In genomic region chr3:111979689-111980025, GRCh38 we compare ENCODE assay signal across 8 cellular contexts. TPM values are rescaled to one million over a fixed set of nuclear protein-coding genes. Genes with fewer than 3 reads are reported as not detected.
A peak's percentile ranks its signal among the peaks of the same experiment; 100 is the strongest.
DNase-seq lines count a peak whose midpoint lies in the region; ATAC-seq and TF ChIP-seq lines count a peak whose summit lies in the region.

No MANE protein-coding gene starts in this region.

- no peak overlapping the region for H3K56ac ChIP-seq in H9 (ENCODE audit: insufficient read length, low read depth, low read length)

- H3K27me3 Mint-ChIP-seq in H9 (ENCODE audit: low read depth), result no peaks in the 10 kb centered on the region
- H3K27me3 Mint-ChIP-seq in activated T-helper 17 cell treated with anti-CD3 and anti-CD28 coated beads, Interleukin-2, amount 50 U/mL, for 72 hours, result no peaks in the 10 kb centered on the region

- peaks cover 20% of the 10 kb centered on the region for H3K4me1 ChIP-seq in ACC112 (ENCODE audit: control insufficient read depth, insufficient read depth, low read length, unreplicated experiment)
- H3K4me1 ChIP-seq in H9 (ENCODE audit: insufficient read depth, low read length), result no peaks in the 10 kb centered on the region
- peaks cover 4% of the 10 kb centered on the region for H3K4me1 ChIP-seq in iPS-18a (ENCODE audit: control insufficient read depth, low read depth, low read length)
- peaks cover 5% of the 10 kb centered on the region for H3K4me1 ChIP-seq in stomach smooth muscle (ENCODE audit: control insufficient read depth, insufficient read depth, low read length)

- H3K18ac ChIP-seq in H9 (ENCODE audit: insufficient read length, low read depth, low read length), result no peak overlapping the region

- peak; percentile 23 for ATAC-seq in activated T-helper 17 cell treated with anti-CD3 and anti-CD28 coated beads, Interleukin-2, amount 50 U/mL, for 72 hours (replicated peaks)
- no peak for ATAC-seq in HG03095 (IDR thresholded peaks at IDR 0.05; ENCODE audit: unreplicated experiment)
- no peak for ATAC-seq in GM21447 (IDR thresholded peaks at IDR 0.05; ENCODE audit: unreplicated experiment)

- H3K36me3 Mint-ChIP-seq in H9 (ENCODE audit: insufficient read depth in 1 of 3, low read depth in 3 of 3), result peaks cover 0 to 5% (median 4%) of the 10 kb centered on the region in 3 experiments; a peak in 3 of 7 replicates
- peaks cover 57% of the 10 kb centered on the region for H3K36me3 Mint-ChIP-seq in activated T-helper 17 cell treated with anti-CD3 and anti-CD28 coated beads, Interleukin-2, amount 50 U/mL, for 72 hours (ENCODE audit: low read depth)

- H3K4ac ChIP-seq in H9 (ENCODE audit: low read depth, low read length), result no peak overlapping the region

- H3K9me3 Mint-ChIP-seq in H9, result no peaks in the 10 kb centered on the region
- H3K9me3 Mint-ChIP-seq in activated T-helper 17 cell treated with anti-CD3 and anti-CD28 coated beads, Interleukin-2, amount 50 U/mL, for 72 hours, result no peaks in the 10 kb centered on the region

- H2AK5ac ChIP-seq in H9 (ENCODE audit: insufficient read length, low read length), result no peak overlapping the region

- H3K9ac ChIP-seq in H9 (ENCODE audit: extremely low read depth, insufficient read length, low read length) (peak overlapping the region; percentile 61), iPS-18a (ENCODE audit: low read length) (peak overlapping the region; percentile 63), stomach smooth muscle (ENCODE audit: low read length in 2 of 2) (peak overlapping the region; percentile 72 to 81)

- no peak overlapping the region for H2BK120ac ChIP-seq in H9 (ENCODE audit: low read depth, low read length, poor library complexity, severe bottlenecking)

- no peak overlapping the region for H2BK5ac ChIP-seq in H9 (ENCODE audit: insufficient read length, low read length)

- H2AFZ ChIP-seq in ACC112 (ENCODE audit: low read length, unreplicated experiment), result peak overlapping the region; percentile 96
- no peak overlapping the region for H2AFZ ChIP-seq in H9 (ENCODE audit: low read length)

- TF ChIP-seq CTCF in H9 (conservative IDR thresholded peaks at IDR 0.05), result no peak

- H3K27ac Mint-ChIP-seq in H9, result no peak overlapping the region
- H3K27ac Mint-ChIP-seq in activated T-helper 17 cell treated with anti-CD3 and anti-CD28 coated beads, Interleukin-2, amount 50 U/mL, for 72 hours, result peak overlapping the region; percentile 94

- WGBS in H9 (ENCODE audit: extremely low coverage, insufficient read length, low lambda C conversion rate), result no CpG with 5 or more reads among the region's 3 CpGs

- H3K79me1 ChIP-seq in H9 (ENCODE audit: insufficient read depth, low read depth, low read length, poor library complexity, severe bottlenecking), result no peaks in the 10 kb centered on the region

- H3K14ac ChIP-seq in H9 (ENCODE audit: insufficient read depth, low read length), result no peak overlapping the region

- no peak overlapping the region for H4K8ac ChIP-seq in H9 (replicated peaks; ENCODE audit: insufficient read length, low read depth, low read length)

- H3K4me3 ChIP-seq in ACC112 (ENCODE audit: low read depth, low read length), result peak overlapping the region; percentile 95
- peak overlapping the region; percentile 83 for H3K4me3 ChIP-seq in iPS-18a (ENCODE audit: low read length)
- peak overlapping the region; percentile 89 to 90 for H3K4me3 ChIP-seq in stomach smooth muscle (ENCODE audit: low read length in 2 of 2)

- peaks cover 3% of the 10 kb centered on the region for H3K23me2 ChIP-seq in H9 (ENCODE audit: insufficient read length, low read depth, low read length, poor library complexity, severe bottlenecking)

- H3K4me3 Mint-ChIP-seq in H9, result peak overlapping the region; percentile 87 to 88
- peak overlapping the region; percentile 82 for H3K4me3 Mint-ChIP-seq in activated T-helper 17 cell treated with anti-CD3 and anti-CD28 coated beads, Interleukin-2, amount 50 U/mL, for 72 hours

- no peak overlapping the region for H4K91ac ChIP-seq in H9 (ENCODE audit: insufficient read length, low read depth, low read length)

- H4K5ac ChIP-seq in H9 (ENCODE audit: insufficient read length, low read depth, low read length), result no peak overlapping the region

- peaks cover 45% of the 10 kb centered on the region for H3K79me2 ChIP-seq in ACC112 (ENCODE audit: control insufficient read depth, insufficient read depth, low read length, unreplicated experiment)
- no peaks in the 10 kb centered on the region for H3K79me2 ChIP-seq in H9 (ENCODE audit: insufficient read depth, low read length)

- H2BK20ac ChIP-seq in H9 (ENCODE audit: low read depth, low read length, poor library complexity, severe bottlenecking), result no peak overlapping the region

- H3K23ac ChIP-seq in H9 (ENCODE audit: insufficient read length, low read depth, low read length), result no peak overlapping the region

- H3K36me3 ChIP-seq in ACC112 (ENCODE audit: insufficient read depth, low read length) (peaks cover 3% of the 10 kb centered on the region), iPS-18a (ENCODE audit: control insufficient read depth, low read depth, low read length) (peaks cover 6% of the 10 kb centered on the region), stomach smooth muscle (ENCODE audit: control insufficient read depth in 2 of 2, insufficient read depth in 2 of 2, low read length in 2 of 2) (no peaks in the 10 kb centered on the region)

- H3K27me3 ChIP-seq in ACC112 (ENCODE audit: insufficient read depth, low read length), result no peaks in the 10 kb centered on the region
- no peaks in the 10 kb centered on the region for H3K27me3 ChIP-seq in H9 (ENCODE audit: insufficient read depth, low read length)
- H3K27me3 ChIP-seq in iPS-18a (ENCODE audit: control insufficient read depth, insufficient read depth, low read length), result no peaks in the 10 kb centered on the region
- no peaks in the 10 kb centered on the region for H3K27me3 ChIP-seq in stomach smooth muscle (ENCODE audit: control insufficient read depth in 1 of 2, insufficient read depth in 2 of 2, low read length in 2 of 2)

- no peaks in the 10 kb centered on the region for H3K9me3 ChIP-seq in H9 (ENCODE audit: control insufficient read depth, low read depth, low read length)
- no peaks in the 10 kb centered on the region for H3K9me3 ChIP-seq in iPS-18a (ENCODE audit: control insufficient read depth, low read depth, low read length)
- H3K9me3 ChIP-seq in stomach smooth muscle (ENCODE audit: control insufficient read depth in 2 of 2, low read length in 2 of 2), result no peaks in the 10 kb centered on the region

- H3K27ac ChIP-seq in ACC112 (ENCODE audit: low read depth, low read length) (no peak overlapping the region), H9 (ENCODE audit: insufficient read length, low read depth, low read length) (no peak overlapping the region), iPS-18a (ENCODE audit: low read length) (no peak overlapping the region), stomach smooth muscle (ENCODE audit: low read length) (no peak overlapping the region)

- DNase-seq in H9 (no peak), NCI-H1436 treated with DMSO at 0.1 percent for 48 hours (lab: John Stamatoyannopoulos, UW) (no peak)

- H3K4me1 Mint-ChIP-seq in H9, result peaks cover 7 to 12% of the 10 kb centered on the region in 2 experiments
- peaks cover 13% of the 10 kb centered on the region for H3K4me1 Mint-ChIP-seq in activated T-helper 17 cell treated with anti-CD3 and anti-CD28 coated beads, Interleukin-2, amount 50 U/mL, for 72 hours

- H2BK12ac ChIP-seq in H9 (ENCODE audit: insufficient read length, low read depth, low read length), result no peak overlapping the region

- no peak overlapping the region for H2BK15ac ChIP-seq in H9 (ENCODE audit: low read depth, low read length)

- H4K20me1 ChIP-seq in H9 (ENCODE audit: control insufficient read depth, insufficient read depth, insufficient read length), result no peaks in the 10 kb centered on the region

- peak overlapping the region; percentile 66 for H3K4me2 ChIP-seq in H9 (ENCODE audit: insufficient read depth, insufficient read length, low read length)

- no peak overlapping the region for H3T11ph ChIP-seq in H9 (ENCODE audit: low read length)

RNA-seq across cellular contexts. Expression of gene ABHD10, which starts 0.8 kb away (rescaled TPM):
- total RNA-seq in H9 (2021), result 21.8 and 28.4 TPM in 2 replicates
- total RNA-seq in activated T-helper 17 cell treated with anti-CD3 and anti-CD28 coated beads, Interleukin-2, amount 50 U/mL, for 72 hours, result 10 to 100 TPM; 63.3 to 84.9 TPM

RNA-seq across cellular contexts. Expression of gene TAGLN3, which starts 19.1 kb away (rescaled TPM):
- total RNA-seq in H9 (2021), result 6.4 and 7.5 TPM in 2 replicates
- 1 to 10 TPM in 1 of 2 donors, under 1 TPM in 1; 0.56 to 7.1 TPM for total RNA-seq in activated T-helper 17 cell treated with anti-CD3 and anti-CD28 coated beads, Interleukin-2, amount 50 U/mL, for 72 hours

RNA-seq across cellular contexts. Expression of gene TMPRSS7, which starts 54.9 kb away (rescaled TPM):
- total RNA-seq in H9 (2021), result not detected in 2 replicates
- 1 to 10 TPM in 1 of 2 donors, under 1 TPM in 1; 0.24 to 1.6 TPM for total RNA-seq in activated T-helper 17 cell treated with anti-CD3 and anti-CD28 coated beads, Interleukin-2, amount 50 U/mL, for 72 hours
